In genomic region chr2:231925303-231926179, GRCh38 we compare ENCODE assay signal across 7 cellular contexts. TPM values are rescaled to one million over a fixed set of nuclear protein-coding genes. Genes with fewer than 3 reads are reported as not detected.
A peak's percentile ranks its signal among the peaks of the same experiment; 100 is the strongest.
DNase-seq lines count a peak whose midpoint lies in the region; ATAC-seq, FAIRE-seq and TF ChIP-seq lines count a peak whose summit lies in the region.

No MANE protein-coding gene starts in this region.

- peak; percentile 97 for TF ChIP-seq CTCF in osteocyte (IDR thresholded peaks at IDR 0.05)
- TF ChIP-seq CTCF in suprapubic skin (IDR thresholded peaks at IDR 0.05): peak; percentile 78 to 91

- intact Hi-C loops in Right ventricle myocardium inferior (cut with DNase I): loop anchor here (5.0 kb wide), 2 partner anchors 402 to 512 kb away; no protein-coding TSS in a partner anchor

- H3K4me3 ChIP-seq in Jurkat, Clone E6-1 (ENCODE audit: low read length): peak overlapping the region; percentile 50
- H3K4me3 ChIP-seq in suprapubic skin: peak overlapping the region; percentile 51

- H3K27ac Mint-ChIP-seq in activated naive CD8-positive, alpha-beta T cell treated with anti-CD3 and anti-CD28 coated beads for 36 hours: no peak overlapping the region
- H3K27ac Mint-ChIP-seq in osteocyte (ENCODE audit: unreplicated experiment): no peak overlapping the region

- TF ChIP-seq EP300 in suprapubic skin (IDR thresholded peaks at IDR 0.05): no peak

- H3K27me3 ChIP-seq in suprapubic skin: peaks cover 79% of the 10 kb centered on the region

- FAIRE-seq in GM12892 (lab: Jason Lieb, UNC): peak; percentile 90

- DNase-seq in GM12892 (ENCODE audit: insufficient read length): peak; percentile 89
- DNase-seq in Jurkat, Clone E6-1 (ENCODE audit: low read depth, low spot score): no peak
- DNase-seq in SKM-1 treated with dmso at 0.1 percent for 144 hours (lab: John Stamatoyannopoulos, UW; ENCODE audit: unreplicated experiment): peak; percentile 60
- DNase-seq in activated naive CD8-positive, alpha-beta T cell treated with anti-CD3 and anti-CD28 coated beads for 36 hours: peak; percentile 77
- DNase-seq in Right ventricle myocardium inferior (ENCODE audit: missing footprints): peak; percentile 92
- DNase-seq in osteocyte (ENCODE audit: extremely low spot score, unreplicated experiment): peak; percentile 95
- peak; percentile 81 to 87 for DNase-seq in suprapubic skin (ENCODE audit: low spot score in 2 of 2)

- peak overlapping the region; percentile 67 for H3K4me3 Mint-ChIP-seq in activated naive CD8-positive, alpha-beta T cell treated with anti-CD3 and anti-CD28 coated beads for 36 hours
- H3K4me3 Mint-ChIP-seq in osteocyte (ENCODE audit: unreplicated experiment): peak overlapping the region; percentile 52

- ATAC-seq in Right ventricle myocardium inferior: peak; percentile 79

- no peaks in the 10 kb centered on the region for H3K9me3 ChIP-seq in suprapubic skin

- peaks cover 50% of the 10 kb centered on the region for H3K27me3 Mint-ChIP-seq in activated naive CD8-positive, alpha-beta T cell treated with anti-CD3 and anti-CD28 coated beads for 36 hours
- peaks cover 62% of the 10 kb centered on the region for H3K27me3 Mint-ChIP-seq in osteocyte (ENCODE audit: unreplicated experiment)

- H3K36me3 ChIP-seq in suprapubic skin: no peaks in the 10 kb centered on the region

- 0% methylated on average over 1 of the region's 96 CpGs for WGBS in suprapubic skin

- H3K4me1 Mint-ChIP-seq in activated naive CD8-positive, alpha-beta T cell treated with anti-CD3 and anti-CD28 coated beads for 36 hours: peaks cover 9% of the 10 kb centered on the region
- peaks cover 6% of the 10 kb centered on the region for H3K4me1 Mint-ChIP-seq in osteocyte (ENCODE audit: unreplicated experiment)

- peaks cover 25% of the 10 kb centered on the region for H3K4me1 ChIP-seq in suprapubic skin

- H3K27ac ChIP-seq in suprapubic skin: no peak overlapping the region

- TF ChIP-seq POLR2A in GM12892 (IDR thresholded peaks at IDR 0.05; ENCODE audit: low read depth, low read length) (no peak), suprapubic skin (IDR thresholded peaks at IDR 0.05) (no peak)

- no peaks in the 10 kb centered on the region for H3K9me3 Mint-ChIP-seq in activated naive CD8-positive, alpha-beta T cell treated with anti-CD3 and anti-CD28 coated beads for 36 hours
- no peaks in the 10 kb centered on the region for H3K9me3 Mint-ChIP-seq in osteocyte (ENCODE audit: unreplicated experiment)

- no peaks in the 10 kb centered on the region for H3K36me3 Mint-ChIP-seq in activated naive CD8-positive, alpha-beta T cell treated with anti-CD3 and anti-CD28 coated beads for 36 hours
- no peaks in the 10 kb centered on the region for H3K36me3 Mint-ChIP-seq in osteocyte (ENCODE audit: unreplicated experiment)

RNA-seq across cellular contexts. Expression of gene NPPC, which starts 0.7 kb away (rescaled TPM):
- not detected for polyA plus RNA-seq in GM12892 (2012; ENCODE audit: missing spikeins)
- not detected for polyA plus RNA-seq in Jurkat, Clone E6-1 (2012; ENCODE audit: insufficient read depth, insufficient read length)
- total RNA-seq in activated naive CD8-positive, alpha-beta T cell treated with anti-CD3 and anti-CD28 coated beads for 36 hours: 1 to 10 TPM in 1 of 2 experiments, under 1 TPM in 1; 0.48 to 1.1 TPM
- total RNA-seq in Right ventricle myocardium inferior (16.1 TPM), osteocyte (not detected in 2 replicates), suprapubic skin (not detected)

RNA-seq across cellular contexts. Expression of gene DIS3L2, which starts 36.0 kb away (rescaled TPM):
- polyA plus RNA-seq in GM12892 (2012; ENCODE audit: missing spikeins): 16.2 TPM
- polyA plus RNA-seq in Jurkat, Clone E6-1 (2012; ENCODE audit: insufficient read depth, insufficient read length): 14.4 TPM
- total RNA-seq in activated naive CD8-positive, alpha-beta T cell treated with anti-CD3 and anti-CD28 coated beads for 36 hours: 10 to 100 TPM; 25.7 to 30.9 TPM
- total RNA-seq in Right ventricle myocardium inferior: 16.9 TPM
- 30.0 and 34.3 TPM in 2 replicates for total RNA-seq in osteocyte
- total RNA-seq in suprapubic skin: 100 to 1,000 TPM in 1 of 4 donors, 10 to 100 TPM in 3; 40.6 to 105 (median 43.9) TPM
